Comparison of ENCODE assay signal across 1 cellular context in genomic region chr19:58400638-58400915, GRCh38.
TF ChIP-seq lines count a peak whose summit lies in the region.

No MANE protein-coding gene starts in this region.

TF ChIP-seq in endothelial cell of umbilical vein, 7 proteins besides CTCF, POLR2A, EP300 and RAD21:
- TF ChIP-seq GATA2 (IDR thresholded peaks at IDR 0.05; ENCODE audit: insufficient read depth, insufficient read length, low read depth, low read length) (no peak), FOS (IDR thresholded peaks at IDR 0.05; ENCODE audit: borderline replicate concordance, insufficient read depth, low read length) (no peak), EZH2 (IDR thresholded peaks at IDR 0.05; ENCODE audit: borderline replicate concordance, low read depth, low read length, severe bottlenecking) (no peak), MAX (IDR thresholded peaks at IDR 0.05; ENCODE audit: insufficient read depth, insufficient read length) (no peak), JUN (IDR thresholded peaks at IDR 0.05; ENCODE audit: borderline replicate concordance, insufficient read depth, insufficient read length, low read depth) (no peak), MYC (IDR thresholded peaks at IDR 0.05; ENCODE audit: low read depth, low read length) (no peak), POLR2AphosphoS5 (IDR thresholded peaks at IDR 0.05; ENCODE audit: insufficient read depth, low read depth, low read length) (no peak)
